In genomic region chr12:65607271-65607880, GRCh38 we compare ENCODE assay signal across 17 cellular contexts.
DNase-seq lines count a peak whose midpoint lies in the region; ATAC-seq, FAIRE-seq and TF ChIP-seq lines count a peak whose summit lies in the region.
"Had no signal": no experiment of that assay in that cellular context is flagged by ENCODE, and none has a peak within 500 bp of the region (broad histone marks: within the 10 kb centered on the region; RNA-seq: fewer than 3 reads in every experiment).

No MANE protein-coding gene starts in this region.

- dilution Hi-C loops in endothelial cell of umbilical vein (cut with MboI; ENCODE audit: extremely low pct_ligation_motif_present, low sequenced_read_pairs) = no loop called here

- peak overlapping the region; percentile 71 for H3K27ac Mint-ChIP-seq in osteocyte (ENCODE audit: unreplicated experiment)
- H3K27ac Mint-ChIP-seq: activated B cell treated with CpG ODN at 0.5 μM for 24 hours; T-helper 1 cell treated with Interleukin-12 subunit alpha and Interleukin-12 subunit beta and Interleukin-4 antibody, amounts not matched to agents 30 μg/mL and 1 μg/mL, for 36 hours had no signal

- H2AFZ ChIP-seq in endothelial cell of umbilical vein (ENCODE audit: low read depth, low read length) = no peak overlapping the region

- no peaks in the 10 kb centered on the region for H3K9me1 ChIP-seq in endothelial cell of umbilical vein (replicated peaks; ENCODE audit: control insufficient read depth, extremely low read depth, insufficient read depth, low read length)

- H3K4me1 Mint-ChIP-seq in osteocyte (ENCODE audit: unreplicated experiment) = peaks cover 87% of the 10 kb centered on the region
- H3K4me1 Mint-ChIP-seq: activated B cell treated with CpG ODN at 0.5 μM for 24 hours had no signal

- intact Hi-C loops in endothelial cell of umbilical vein (cut with micrococcal nuclease) = no loop called here

- H3K9ac ChIP-seq in endothelial cell of umbilical vein (replicated peaks; ENCODE audit: extremely low read depth, insufficient read depth, low read length) = no peak overlapping the region

- H3K27me3 Mint-ChIP-seq in osteocyte (ENCODE audit: unreplicated experiment) = no peaks in the 10 kb centered on the region

- TF ChIP-seq POLR2A in endothelial cell of umbilical vein (IDR thresholded peaks at IDR 0.05; ENCODE audit: low read depth, low read length) = no peak

- no peak overlapping the region for H3K4me3 Mint-ChIP-seq in osteocyte (ENCODE audit: unreplicated experiment)
- H3K4me3 Mint-ChIP-seq: activated B cell treated with CpG ODN at 0.5 μM for 24 hours; T-helper 1 cell treated with Interleukin-12 subunit alpha and Interleukin-12 subunit beta and Interleukin-4 antibody, amounts not matched to agents 30 μg/mL and 1 μg/mL, for 36 hours had no signal

- H3K4me2 ChIP-seq in endothelial cell of umbilical vein (ENCODE audit: insufficient read depth, low read length) = no peak overlapping the region

- H3K36me3 Mint-ChIP-seq in osteocyte (ENCODE audit: unreplicated experiment) = no peaks in the 10 kb centered on the region

- H3K9me3 Mint-ChIP-seq in osteocyte (ENCODE audit: unreplicated experiment) = peaks cover 4% of the 10 kb centered on the region
- H3K9me3 Mint-ChIP-seq: T-helper 1 cell treated with Interleukin-12 subunit alpha and Interleukin-12 subunit beta and Interleukin-4 antibody, amounts not matched to agents 30 μg/mL and 1 μg/mL, for 36 hours had no signal

- FAIRE-seq in endothelial cell of umbilical vein (lab: Jason Lieb, UNC) = no peak
- FAIRE-seq: HepG2 had no signal

- H3K27me3 ChIP-seq in endothelial cell of umbilical vein (ENCODE audit: control insufficient read depth in 2 of 2, insufficient read depth in 2 of 2, low read length in 2 of 2) = no peaks in the 10 kb centered on the region
- H3K27me3 ChIP-seq: adrenal gland, foreskin keratinocyte had no signal

- no peak overlapping the region for H3K4me3 ChIP-seq in endothelial cell of umbilical vein (replicated peaks in 1 of 3; ENCODE audit: insufficient read depth in 1 of 3, low read depth in 1 of 3, low read length in 3 of 3)
- H3K4me3 ChIP-seq: adrenal gland had no signal

- H3K36me3 ChIP-seq in endothelial cell of umbilical vein (ENCODE audit: control insufficient read depth in 2 of 2, extremely low read depth in 1 of 2, insufficient read depth in 2 of 2, low read length in 2 of 2) = no peaks in the 10 kb centered on the region
- H3K36me3 ChIP-seq: adrenal gland had no signal

- POLR2A ChIA-PET in endothelial cell of umbilical vein (lab: Charles Lee) = no interaction called here

- DNase-seq in DMS53 treated with DMSO at 0.1 percent for 48 hours (lab: John Stamatoyannopoulos, UW; ENCODE audit: unreplicated experiment) (peak; percentile 74), LoVo (ENCODE audit: low spot score) (peak; percentile 47), endothelial cell of umbilical vein (ENCODE audit: low read depth, low spot score) (peak; percentile 52), osteocyte (ENCODE audit: extremely low spot score, unreplicated experiment) (no peak), NOMO-1 (lab: John Stamatoyannopoulos, UW; ENCODE audit: unreplicated experiment in 2 of 2) (no peak)
- DNase-seq in activated naive CD4-positive, alpha-beta T cell treated with anti-CD3 and anti-CD28 coated beads, Interleukin-2, amount 50 U/mL, for 16 hours = no peak
- DNase-seq: activated B cell treated with CpG ODN at 0.5 μM for 24 hours, adrenal gland, foreskin keratinocyte, NCI-H1092, NCI-H774, posterior cingulate gyrus had no signal

- CTCF ChIA-PET in endothelial cell of umbilical vein (lab: Charles Lee) = interaction anchor here (0.9 to 3.0 kb wide), 4 partner anchors 27 to 89 kb away, joined by 3 to 21 read pairs (median 7); no protein-coding TSS in a partner anchor

- TF ChIP-seq CTCF in endothelial cell of umbilical vein (IDR thresholded peaks at IDR 0.05; ENCODE audit: extremely low read depth in 1 of 2, insufficient read depth in 1 of 2, low read depth in 1 of 2, low read length in 2 of 2) (no peak), osteocyte (IDR thresholded peaks at IDR 0.05) (no peak)

- H3K79me2 ChIP-seq in endothelial cell of umbilical vein (ENCODE audit: control insufficient read depth, insufficient read depth, low read length) = peaks cover 14% of the 10 kb centered on the region

- H3K27ac ChIP-seq in endothelial cell of umbilical vein (ENCODE audit: insufficient read depth, low read depth, low read length) = peak overlapping the region; percentile 14
- H3K27ac ChIP-seq: adrenal gland, foreskin keratinocyte, RWPE1 had no signal

- ATAC-seq in HG02885 (IDR thresholded peaks at IDR 0.05; ENCODE audit: poor library complexity, unreplicated experiment) = no peak
- ATAC-seq in HG02981 (IDR thresholded peaks at IDR 0.05; ENCODE audit: unreplicated experiment) = no peak
- ATAC-seq: HepG2 had no signal

- no peaks in the 10 kb centered on the region for H4K20me1 ChIP-seq in endothelial cell of umbilical vein (replicated peaks; ENCODE audit: control insufficient read depth, extremely low read depth, insufficient read depth, low read length)

- H3K9me3 ChIP-seq in endothelial cell of umbilical vein (replicated peaks; ENCODE audit: control insufficient read depth, insufficient read depth, low read length) = no peaks in the 10 kb centered on the region
- H3K9me3 ChIP-seq: adrenal gland had no signal

- no TSS peak for BruUV-seq in endothelial cell of umbilical vein (replicated peaks; lab: Mats Ljungman, UMichigan)

- peaks cover 72% of the 10 kb centered on the region for H3K4me1 ChIP-seq in endothelial cell of umbilical vein (ENCODE audit: control insufficient read depth, extremely low read depth, insufficient read depth, low read length)
- H3K4me1 ChIP-seq: adrenal gland had no signal

TF ChIP-seq in endothelial cell of umbilical vein, 7 proteins besides CTCF, POLR2A, EP300 and RAD21:
- TF ChIP-seq MAX (IDR thresholded peaks at IDR 0.05; ENCODE audit: insufficient read depth, insufficient read length) (no peak), FOS (IDR thresholded peaks at IDR 0.05; ENCODE audit: borderline replicate concordance, insufficient read depth, low read length) (no peak), JUN (IDR thresholded peaks at IDR 0.05; ENCODE audit: borderline replicate concordance, insufficient read depth, insufficient read length, low read depth) (no peak), MYC (IDR thresholded peaks at IDR 0.05; ENCODE audit: low read depth, low read length) (no peak), POLR2AphosphoS5 (IDR thresholded peaks at IDR 0.05; ENCODE audit: insufficient read depth, low read depth, low read length) (no peak), EZH2 (IDR thresholded peaks at IDR 0.05; ENCODE audit: borderline replicate concordance, low read depth, low read length, severe bottlenecking) (no peak), GATA2 (IDR thresholded peaks at IDR 0.05; ENCODE audit: insufficient read depth, insufficient read length, low read depth, low read length) (no peak)

Comparison
In these comparisons a context has a peak if more than half of its experiments do, and no peak if none do; other contexts are left out.
1. DNase-seq: peak in DMS53 treated with DMSO at 0.1 percent for 48 hours (single experiment), LoVo (single experiment) and endothelial cell of umbilical vein (single experiment); none in osteocyte (single experiment), activated naive CD4-positive, alpha-beta T cell treated with anti-CD3 and anti-CD28 coated beads, Interleukin-2, amount 50 U/mL, for 16 hours (single experiment) and NOMO-1 (0 of 2).